23 cellular contexts compared by ENCODE assay signal in the genomic region with DNA sequence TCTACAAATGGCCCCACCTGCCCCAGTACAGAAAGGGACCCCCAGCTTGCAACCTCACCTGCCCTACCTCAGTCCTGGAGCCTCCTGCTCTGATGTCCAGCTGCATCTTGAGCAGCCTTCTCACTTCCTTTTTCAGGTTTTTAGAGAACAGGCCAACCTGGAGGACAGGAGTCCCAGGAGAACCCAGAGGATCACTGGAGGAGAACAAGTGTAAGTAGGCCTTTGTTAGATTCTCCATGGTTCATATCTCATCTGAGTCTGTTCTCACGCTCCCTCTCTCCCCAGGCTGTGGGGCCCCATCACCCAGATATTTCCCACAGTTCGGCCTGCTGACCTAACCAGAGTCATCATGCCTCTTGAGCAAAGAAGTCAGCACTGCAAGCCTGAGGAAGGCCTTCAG. TPM values are rescaled to one million over a fixed set of nuclear protein-coding genes. Genes with fewer than 3 reads are reported as not detected.
A peak's percentile ranks its signal among the peaks of the same experiment; 100 is the strongest.
DNase-seq lines count a peak whose midpoint lies in the region; ATAC-seq and TF ChIP-seq lines count a peak whose summit lies in the region.
"Had no signal": no experiment of that assay in that cellular context is flagged by ENCODE, and none has a peak within 500 bp of the region (broad histone marks: within the 10 kb centered on the region; RNA-seq: fewer than 3 reads in every experiment).

No MANE protein-coding gene starts in this region.

- no peaks in the 10 kb centered on the region for H3K27me3 ChIP-seq in adrenal gland
- no peaks in the 10 kb centered on the region for H3K27me3 ChIP-seq in lower lobe of right lung (ENCODE audit: low read depth)
- H3K27me3 ChIP-seq: neutrophil, upper lobe of right lung had no signal

- intact Hi-C loops in adrenal gland (cut with DNase I), result no loop called here
- intact Hi-C loops in lower lobe of right lung (cut with DNase I), result no loop called here

- H3K9me3 ChIP-seq in adrenal gland (replicated peaks in 1 of 3) (no peaks in the 10 kb centered on the region), lower lobe of right lung (no peaks in the 10 kb centered on the region)
- H3K9me3 ChIP-seq: mucosa of descending colon, neutrophil, upper lobe of right lung had no signal

- no peak for TF ChIP-seq POLR2A in adrenal gland (IDR thresholded peaks at IDR 0.05)

- H3K4me1 ChIP-seq in adrenal gland (replicated peaks in 1 of 2), result no peaks in the 10 kb centered on the region
- no peaks in the 10 kb centered on the region for H3K4me1 ChIP-seq in lower lobe of right lung
- H3K4me1 ChIP-seq: upper lobe of right lung had no signal

- H3K36me3 ChIP-seq in adrenal gland (replicated peaks in 1 of 2) (no peaks in the 10 kb centered on the region), lower lobe of right lung (no peaks in the 10 kb centered on the region)
- H3K36me3 ChIP-seq: neutrophil, upper lobe of right lung had no signal

- ATAC-seq in GM19351 (IDR thresholded peaks at IDR 0.05; ENCODE audit: unreplicated experiment) (peak; percentile 63), HG02623 (IDR thresholded peaks at IDR 0.05; ENCODE audit: unreplicated experiment) (peak; percentile 70), HG03378 (IDR thresholded peaks at IDR 0.05; ENCODE audit: unreplicated experiment) (peak; percentile 71), lower lobe of right lung (no peak)
- ATAC-seq: activated CD8-positive, alpha-beta T cell treated with anti-CD3 and anti-CD28 coated beads for 36 hours; left cardiac atrium; mucosa of descending colon; upper lobe of right lung had no signal

- 63 to 95% (median 87%) methylated on average over 2 of the region's 2 CpGs for WGBS in adrenal gland, 4 donors

- no peak overlapping the region for H3K27ac ChIP-seq in adrenal gland
- H3K27ac ChIP-seq in lower lobe of right lung, result no peak overlapping the region
- H3K27ac ChIP-seq: epithelial cell of prostate, neutrophil, upper lobe of right lung had no signal

- peak; percentile 8 for DNase-seq in GM10266 (ENCODE audit: extremely low spot score)
- DNase-seq in NCI-H2107 (lab: John Stamatoyannopoulos, UW), result no peak
- DNase-seq in adrenal gland, result no peak
- no peak for DNase-seq in lower lobe of right lung
- DNase-seq in activated T-cell treated with anti-CD3 and anti-CD28 coated beads, Interleukin-2, amount 50 U/mL, for 1 hour, result no peak
- DNase-seq: activated CD8-positive, alpha-beta T cell treated with anti-CD3 and anti-CD28 coated beads for 36 hours; activated naive CD8-positive, alpha-beta T cell treated with anti-CD3 and anti-CD28 coated beads, Interleukin-2, amount 10 ng/mL, durations not matched to agents 7 days and 5 days; C1 segment of cervical spinal cord; DMS153; left cardiac atrium; MM.1S; mucosa of descending colon; NCI-H1694; NCI-H446; SW 1271; upper lobe of right lung had no signal

- no peak overlapping the region for H3K4me3 ChIP-seq in adrenal gland
- H3K4me3 ChIP-seq in lower lobe of right lung, result no peak overlapping the region
- H3K4me3 ChIP-seq: mucosa of descending colon, upper lobe of right lung had no signal

- TF ChIP-seq CTCF in GM10266 (IDR thresholded peaks at IDR 0.05; ENCODE audit: control insufficient read depth, insufficient read depth, low read depth, missing control alignments) (no peak), adrenal gland (IDR thresholded peaks at IDR 0.05) (no peak), lower lobe of right lung (IDR thresholded peaks at IDR 0.05) (no peak)

RNA-seq across cellular contexts. Expression of a gene that starts 3.6 kb away (rescaled TPM):
- total RNA-seq in adrenal gland, result not detected
- not detected for polyA plus RNA-seq in adrenal gland
- total RNA-seq in lower lobe of right lung, result not detected
- total RNA-seq: activated CD8-positive, alpha-beta T cell treated with anti-CD3 and anti-CD28 coated beads for 36 hours; activated naive CD8-positive, alpha-beta T cell treated with anti-CD3 and anti-CD28 coated beads, Interleukin-2, amount 10 ng/mL, durations not matched to agents 7 days and 5 days; dermis microvascular lymphatic vessel endothelial cell; frontal cortex; left cardiac atrium; mucosa of descending colon; upper lobe of right lung had no signal

RNA-seq across cellular contexts. Expression of a gene that starts 58.4 kb away (rescaled TPM):
- total RNA-seq in adrenal gland (1 to 10 TPM in 5 of 8 donors, under 1 TPM in 3; 0.21 to 2.3 (median 1.4) TPM), lower lobe of right lung (2.2 TPM)
- polyA plus RNA-seq in adrenal gland, result under 1 TPM; 0.51 to 0.80 (median 0.57) TPM

Comparison
In these comparisons a context has a peak if more than half of its experiments do, and no peak if none do; other contexts are left out.
1. ATAC-seq: peak in GM19351 (single experiment), HG02623 (single experiment) and HG03378 (single experiment); none in lower lobe of right lung (0 of 2).